Comparison of ENCODE assay signal across 9 cellular contexts in the genomic region with DNA sequence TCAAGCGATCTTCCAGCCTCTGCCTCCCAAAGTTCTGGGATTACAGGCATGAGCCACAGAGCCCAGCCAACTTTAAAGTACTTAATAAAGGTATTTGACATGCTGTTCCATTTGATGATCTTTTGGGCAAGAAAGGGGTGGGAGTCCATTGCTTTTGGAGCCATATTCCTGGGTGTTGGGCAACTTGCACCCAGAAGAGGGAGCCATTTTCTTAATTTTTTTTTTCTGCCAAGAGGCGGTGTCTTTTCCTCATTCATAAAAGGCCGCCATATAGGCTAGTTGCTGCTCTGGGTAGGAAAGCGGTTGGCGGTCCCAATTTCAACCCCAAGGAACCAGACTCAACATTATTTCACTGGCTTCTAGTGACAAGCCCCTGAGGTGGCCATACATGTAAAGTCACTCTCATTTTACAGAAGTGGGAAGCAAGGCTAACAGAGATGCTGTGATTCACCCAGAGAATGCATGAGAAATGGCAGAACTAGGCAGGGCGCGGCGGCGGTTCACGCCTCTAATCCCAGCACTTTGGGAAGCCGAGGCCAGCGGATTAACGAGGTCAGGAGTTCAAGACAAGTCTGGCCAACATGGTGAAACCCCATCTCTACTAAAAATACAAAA.
DNase-seq lines count a peak whose midpoint lies in the region; ATAC-seq and TF ChIP-seq lines count a peak whose summit lies in the region.
"Had no signal": no experiment of that assay in that cellular context is flagged by ENCODE, and none has a peak within 500 bp of the region (broad histone marks: within the 10 kb centered on the region; RNA-seq: fewer than 3 reads in every experiment).

No MANE protein-coding gene starts in this region.

- POLR2A ChIA-PET in HEK293 (lab: Yijun Ruan, JAX): no interaction called here

- peak; percentile 14 to 38 for DNase-seq in AML-193 (lab: John Stamatoyannopoulos, UW)
- DNase-seq in SK-N-DZ (ENCODE audit: low spot score): peak; percentile 3
- peak; percentile 7 for DNase-seq in glomerular endothelial cell (ENCODE audit: extremely low read depth, low read depth, low spot score)
- no peak for DNase-seq in natural killer cell
- DNase-seq in NK-92 (lab: John Stamatoyannopoulos, UW; ENCODE audit: unreplicated experiment): no peak
- DNase-seq: NCI-H526 treated with DMSO at 0.1 percent for 48 hours had no signal

- H3K27me3 Mint-ChIP-seq in natural killer cell (ENCODE audit: low read depth in 2 of 2): peaks cover 0 to 8% of the 10 kb centered on the region in 2 donors

- no peak overlapping the region for H3K27ac ChIP-seq in HEK293 (ENCODE audit: extremely low read depth, low read depth, low read length)

- CTCF ChIA-PET in HEK293 (lab: Yijun Ruan, JAX): interaction anchor here (0.7 kb wide), 2 partner anchors 225 to 510 kb away, joined by 3 to 5 read pairs; partner anchors contain the start of gene NANOS3

- no peaks in the 10 kb centered on the region for H3K4me1 ChIP-seq in HEK293 (ENCODE audit: control insufficient read depth, insufficient read depth, low read length)

- H3K4me3 Mint-ChIP-seq in natural killer cell: no peak overlapping the region

- no peaks in the 10 kb centered on the region for H3K9me3 Mint-ChIP-seq in natural killer cell

- no peaks in the 10 kb centered on the region for H3K9me3 ChIP-seq in HEK293 (ENCODE audit: control insufficient read depth, insufficient read depth, low read depth, low read length)

- ATAC-seq in GM21717 (IDR thresholded peaks at IDR 0.05; ENCODE audit: unreplicated experiment) (no peak), natural killer cell (no peak), GM21381 (IDR thresholded peaks at IDR 0.05; ENCODE audit: unreplicated experiment) (no peak)

- no peaks in the 10 kb centered on the region for H3K36me3 ChIP-seq in HEK293 (ENCODE audit: control insufficient read depth in 2 of 2, insufficient read depth in 1 of 2, low read length in 2 of 2)

- no peaks in the 10 kb centered on the region for H3K4me1 Mint-ChIP-seq in natural killer cell

- no peak overlapping the region for H3K4me3 ChIP-seq in HEK293 (ENCODE audit: low read depth, low read length)

- H3K36me3 Mint-ChIP-seq in natural killer cell: no peaks in the 10 kb centered on the region

- intact Hi-C loops in natural killer cell (cut with micrococcal nuclease): no loop called here

- TF ChIP-seq CTCF in HEK293 (tag by site-specific recombination; IDR thresholded peaks at IDR 0.05) (0 out of 2 replicates have a peak, but pooled peaks have one; percentile 19), natural killer cell (IDR thresholded peaks at IDR 0.05) (no peak)

- H3K27ac Mint-ChIP-seq in natural killer cell: no peak overlapping the region

TF ChIP-seq in HEK293, 187 proteins besides CTCF, POLR2A, EP300 and RAD21:
- TF ChIP-seq ZNF654 (tag by site-specific recombination; IDR thresholded peaks at IDR 0.05; ENCODE audit: low read depth): peak; percentile 60
- no peak for TF ChIP-seq ZNF548 (tag by site-specific recombination; IDR thresholded peaks at IDR 0.05)

Comparison
In these comparisons a context has a peak if more than half of its experiments do, and no peak if none do; other contexts are left out.
1. DNase-seq: peak in AML-193 (2 of 2), SK-N-DZ (single experiment) and glomerular endothelial cell (single experiment); none in natural killer cell (single experiment) and NK-92 (single experiment).